10 cellular contexts compared by ENCODE assay signal in the genomic region with DNA sequence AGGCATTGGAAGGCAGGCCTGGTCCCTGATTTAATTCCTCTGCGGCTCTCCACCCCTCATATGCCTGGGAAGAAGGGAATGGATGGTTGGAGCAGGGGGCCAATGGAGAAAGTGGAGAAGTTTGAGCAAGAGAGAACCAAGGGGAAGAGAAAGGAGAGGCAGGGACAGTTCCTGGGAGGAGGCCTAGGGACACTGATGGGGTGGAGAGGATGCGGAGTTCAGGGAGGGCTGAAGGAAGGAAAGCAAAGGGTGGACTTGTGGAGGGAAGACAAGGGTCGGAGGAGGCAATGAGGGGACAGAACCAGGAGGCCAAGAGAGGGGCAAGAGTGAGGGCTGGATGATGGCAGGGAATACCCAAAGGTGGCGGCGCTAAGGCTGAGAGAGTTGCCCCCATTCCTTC. TPM values are rescaled to one million over a fixed set of nuclear protein-coding genes. Genes with fewer than 3 reads are reported as not detected.
DNase-seq lines count a peak whose midpoint lies in the region; ATAC-seq, FAIRE-seq and TF ChIP-seq lines count a peak whose summit lies in the region.
"Had no signal": no experiment of that assay in that cellular context is flagged by ENCODE, and none has a peak within 500 bp of the region (broad histone marks: within the 10 kb centered on the region; RNA-seq: fewer than 3 reads in every experiment).

No MANE protein-coding gene starts in this region.

- POLR2A ChIA-PET in CD8-positive, alpha-beta memory T cell (lab: Charles Lee) = no interaction called here
- POLR2A ChIA-PET in T-cell (lab: Charles Lee) = no interaction called here

- peak overlapping the region; percentile 13 to 98 (median 76) for H3K27ac Mint-ChIP-seq in CD8-positive, alpha-beta memory T cell
- H3K27ac Mint-ChIP-seq in T-cell = peak overlapping the region; percentile 91 to 95
- H3K27ac Mint-ChIP-seq: nephron had no signal

- H3K36me3 ChIP-seq in CD8-positive, alpha-beta memory T cell (ENCODE audit: insufficient read depth, low read length) = peaks cover 8% of the 10 kb centered on the region
- peaks cover 0 to 8% of the 10 kb centered on the region in 2 donors for H3K36me3 ChIP-seq in small intestine (ENCODE audit: control insufficient read depth in 2 of 2, insufficient read depth in 2 of 2, low read length in 2 of 2)
- peaks cover 0 to 3% of the 10 kb centered on the region in 2 donors for H3K36me3 ChIP-seq in body of pancreas (replicated peaks in 1 of 2; ENCODE audit: insufficient read depth in 1 of 2, low read depth in 2 of 2)
- H3K36me3 ChIP-seq in mucosa of descending colon (ENCODE audit: low read depth) = no peaks in the 10 kb centered on the region

- no peak for DNase-seq in CD8-positive, alpha-beta memory T cell
- no peak for DNase-seq in T-cell
- DNase-seq in epithelial cell of prostate (ENCODE audit: low read depth, low spot score) = no peak
- no peak for DNase-seq in small intestine
- DNase-seq in caudate nucleus (lab: John Stamatoyannopoulos, UW) = no peak
- no peak for DNase-seq in body of pancreas
- DNase-seq in mucosa of descending colon = no peak
- DNase-seq: effector CD8-positive, alpha-beta T cell; hippocampal formation had no signal

- peaks cover 0 to 5% (median 0%) of the 10 kb centered on the region in 3 donors for H3K36me3 Mint-ChIP-seq in CD8-positive, alpha-beta memory T cell
- no peaks in the 10 kb centered on the region for H3K36me3 Mint-ChIP-seq in T-cell

- 78 to 88% (median 83%) methylated on average over 5 of the region's 5 CpGs for WGBS in small intestine, 3 donors
- WGBS in body of pancreas, 2 donors = 84 to 90% methylated on average over 5 of the region's 5 CpGs

- H3K9me3 Mint-ChIP-seq in CD8-positive, alpha-beta memory T cell = no peaks in the 10 kb centered on the region
- H3K9me3 Mint-ChIP-seq in T-cell = no peaks in the 10 kb centered on the region
- H3K9me3 Mint-ChIP-seq: nephron had no signal

- CTCF ChIA-PET in CD8-positive, alpha-beta memory T cell (lab: Charles Lee) = interaction anchor here (1.0 to 16.7 kb wide), 4 partner anchors 7 to 103 kb away, joined by 4 to 207 read pairs (median 22); partner anchors contain the start of genes FLAD1, LENEP and ZBTB7B
- CTCF ChIA-PET in T-cell (lab: Charles Lee) = no interaction called here

- H3K27me3 Mint-ChIP-seq in CD8-positive, alpha-beta memory T cell = no peaks in the 10 kb centered on the region
- H3K27me3 Mint-ChIP-seq in T-cell = no peaks in the 10 kb centered on the region

- TF ChIP-seq POLR2A in body of pancreas (IDR thresholded peaks at IDR 0.05) = no peak

- no peaks in the 10 kb centered on the region for H3K27me3 ChIP-seq in CD8-positive, alpha-beta memory T cell (ENCODE audit: insufficient read depth, low read length, poor library complexity, severe bottlenecking)
- H3K27me3 ChIP-seq in small intestine (ENCODE audit: control insufficient read depth in 2 of 2, insufficient read depth in 2 of 2, low read length in 2 of 2) (no peaks in the 10 kb centered on the region), body of pancreas (no peaks in the 10 kb centered on the region)

- TF ChIP-seq CTCF in body of pancreas (IDR thresholded peaks at IDR 0.05) (no peak), mucosa of descending colon (IDR thresholded peaks at IDR 0.05) (no peak)

- FAIRE-seq in small intestine (lab: Jason Lieb, UNC) = no peak

- H3K4me1 ChIP-seq in CD8-positive, alpha-beta memory T cell (ENCODE audit: insufficient read depth, low read length) = peaks cover 90% of the 10 kb centered on the region
- H3K4me1 ChIP-seq in small intestine (ENCODE audit: control insufficient read depth in 2 of 2, insufficient read depth in 1 of 2, low read depth in 1 of 2, low read length in 1 of 2) (peaks cover 7 to 41% of the 10 kb centered on the region in 2 donors), body of pancreas (peaks cover 92% of the 10 kb centered on the region), mucosa of descending colon (ENCODE audit: low read depth) (peaks cover 77% of the 10 kb centered on the region)

- H3K4me3 Mint-ChIP-seq in CD8-positive, alpha-beta memory T cell = peak overlapping the region in 6 of 7 donors; percentile 64 to 85 (median 69)
- peak overlapping the region; percentile 74 to 89 (median 83) for H3K4me3 Mint-ChIP-seq in T-cell
- H3K4me3 Mint-ChIP-seq: nephron had no signal

- H3K4me1 Mint-ChIP-seq in CD8-positive, alpha-beta memory T cell = peaks cover 65 to 95% (median 74%) of the 10 kb centered on the region in 3 donors
- peaks cover 78 to 90% (median 84%) of the 10 kb centered on the region in 3 donors for H3K4me1 Mint-ChIP-seq in T-cell

- peak overlapping the region; percentile 79 for H3K4me3 ChIP-seq in CD8-positive, alpha-beta memory T cell (ENCODE audit: low read length)
- H3K4me3 ChIP-seq in small intestine (ENCODE audit: low read depth in 1 of 2, low read length in 2 of 2) = peak overlapping the region; percentile 13 to 60
- H3K4me3 ChIP-seq in body of pancreas = no peak overlapping the region
- H3K4me3 ChIP-seq in mucosa of descending colon = no peak overlapping the region

- H3K27ac ChIP-seq in CD8-positive, alpha-beta memory T cell (ENCODE audit: low read depth, low read length) = no peak overlapping the region
- H3K27ac ChIP-seq in epithelial cell of prostate (peak overlapping the region; percentile 98), small intestine (ENCODE audit: low read depth in 1 of 2, low read length in 1 of 2) (peak overlapping the region; percentile 73 to 95), caudate nucleus (ENCODE audit: low read depth, low read length) (no peak overlapping the region), body of pancreas (peak overlapping the region in 1 of 4 donors; percentile 45)

- H3K9me3 ChIP-seq in CD8-positive, alpha-beta memory T cell (ENCODE audit: low read length) = no peaks in the 10 kb centered on the region
- H3K9me3 ChIP-seq in small intestine (ENCODE audit: control insufficient read depth, low read depth) = no peaks in the 10 kb centered on the region
- H3K9me3 ChIP-seq in body of pancreas = no peaks in the 10 kb centered on the region
- H3K9me3 ChIP-seq in mucosa of descending colon = no peaks in the 10 kb centered on the region

- intact Hi-C loops in body of pancreas (cut with DNase I) (loop anchor here (5.0 kb wide), 1 partner anchor 47 kb away; the partner anchor contains the start of gene PYGO2), mucosa of descending colon (cut with DNase I, micrococcal nuclease) (loop anchor here in 1 of 2 donors (10.0 kb wide), 1 partner anchor 45 kb away; the partner anchor contains the start of gene PYGO2)

- ATAC-seq in T-cell (replicated peaks in 1 of 4) (no peak), body of pancreas (no peak), mucosa of descending colon (no peak)

RNA-seq across cellular contexts. Expression of gene ZBTB7B, which starts 7.1 kb away (rescaled TPM):
- 10 to 100 TPM; 33.2 to 34.7 TPM for total RNA-seq in CD8-positive, alpha-beta memory T cell
- 3.3 TPM for polyA plus RNA-seq in CD8-positive, alpha-beta memory T cell
- total RNA-seq in T-cell = 10 to 100 TPM; 39.6 to 68.4 (median 51.7) TPM
- 100 to 1,000 TPM in 2 of 3 donors, 10 to 100 TPM in 1; 93.2 to 222 (median 136) TPM for polyA plus RNA-seq in small intestine
- total RNA-seq in body of pancreas = 10 to 100 TPM; 30.1 to 34.3 TPM
- 100 to 1,000 TPM; 175 to 313 (median 255) TPM for total RNA-seq in mucosa of descending colon

RNA-seq across cellular contexts. Expression of gene LENEP, which starts 16.4 kb away (rescaled TPM):
- under 1 TPM; 0.62 to 0.72 TPM for total RNA-seq in CD8-positive, alpha-beta memory T cell
- polyA plus RNA-seq in CD8-positive, alpha-beta memory T cell = not detected
- 1 to 10 TPM in 3 of 5 donors, not detected in 2; 1.3 to 3.0 (median 1.6) TPM for total RNA-seq in T-cell
- not detected for polyA plus RNA-seq in small intestine
- total RNA-seq in body of pancreas = not detected
- under 1 TPM in 2 of 3 donors, not detected in 1; 0.60 to 0.76 TPM for total RNA-seq in mucosa of descending colon

RNA-seq across cellular contexts. Expression of gene DCST2, which starts 23.8 kb away (rescaled TPM):
- total RNA-seq in CD8-positive, alpha-beta memory T cell = under 1 TPM; 0.09 to 0.16 TPM
- not detected for polyA plus RNA-seq in CD8-positive, alpha-beta memory T cell
- total RNA-seq in T-cell = 1 to 10 TPM; 1.1 to 2.6 (median 1.6) TPM
- 10 to 100 TPM in 2 of 3 donors, 1 to 10 TPM in 1; 1.9 to 27.1 (median 18.6) TPM for polyA plus RNA-seq in small intestine
- total RNA-seq in body of pancreas = 1 to 10 TPM in 1 of 2 donors, under 1 TPM in 1; 0.33 to 1.8 TPM
- 1 to 10 TPM; 1.7 to 3.3 (median 2.3) TPM for total RNA-seq in mucosa of descending colon

RNA-seq across cellular contexts. Expression of gene DCST1, which starts 23.9 kb away (rescaled TPM):
- total RNA-seq in CD8-positive, alpha-beta memory T cell = not detected
- not detected for polyA plus RNA-seq in CD8-positive, alpha-beta memory T cell
- total RNA-seq in T-cell (under 1 TPM in 3 of 5 donors, not detected in 2; 0.30 to 0.58 (median 0.54) TPM), body of pancreas (not detected), mucosa of descending colon (under 1 TPM in 2 of 3 donors, not detected in 1; 0.19 to 0.20 TPM)
- polyA plus RNA-seq in small intestine = under 1 TPM in 1 of 3 donors, not detected in 2; 0.10 TPM

RNA-seq across cellular contexts. Expression of gene FLAD1, which starts 26.6 kb away (rescaled TPM):
- total RNA-seq in CD8-positive, alpha-beta memory T cell = 10 to 100 TPM; 73.7 to 76.3 TPM
- 51.2 TPM for polyA plus RNA-seq in CD8-positive, alpha-beta memory T cell
- total RNA-seq in T-cell (10 to 100 TPM; 32.8 to 64.3 (median 53.4) TPM), body of pancreas (10 to 100 TPM; 10.1 to 51.4 TPM), mucosa of descending colon (10 to 100 TPM; 28.4 to 40.4 (median 31.2) TPM)
- polyA plus RNA-seq in small intestine = 10 to 100 TPM; 33.1 to 51.4 (median 35.7) TPM

Comparison
In these comparisons a context has a peak if more than half of its experiments do, and no peak if none do; other contexts are left out.
1. H3K27ac ChIP-seq: peak in epithelial cell of prostate (single experiment) and small intestine (2 of 2); none in CD8-positive, alpha-beta memory T cell (single experiment) and caudate nucleus (single experiment).
2. H3K4me3 ChIP-seq: peak in CD8-positive, alpha-beta memory T cell (single experiment) and small intestine (2 of 2); none in body of pancreas (0 of 2) and mucosa of descending colon (single experiment).